8 cellular contexts compared by ENCODE assay signal in genomic region chr11:46238078-46238966, GRCh38. TPM values are rescaled to one million over a fixed set of nuclear protein-coding genes. Genes with fewer than 3 reads are reported as not detected.
DNase-seq lines count a peak whose midpoint lies in the region; TF ChIP-seq lines count a peak whose summit lies in the region.

No MANE protein-coding gene starts in this region.

- no peak for TF ChIP-seq CTCF in astrocyte of the cerebellum (IDR thresholded peaks at IDR 0.05; ENCODE audit: low read depth, low read length, missing control alignments)

- no peaks in the 10 kb centered on the region for H3K36me3 ChIP-seq in BLaER1 treated with 17β-estradiol and CSF1 and Interleukin-3, amounts not matched to agents 10 nM and 100 nM

- H3K4me3 ChIP-seq in BLaER1 treated with 17β-estradiol and CSF1 and Interleukin-3, amounts not matched to agents 10 nM and 100 nM: peak overlapping the region; percentile 45 to 68 (median 54)
- H3K4me3 ChIP-seq in astrocyte of the cerebellum (ENCODE audit: low read depth, low read length) (peak overlapping the region; percentile 43), iPS-11a (ENCODE audit: low read depth, low read length) (peak overlapping the region; percentile 54), skeletal muscle cell (ENCODE audit: low read depth, low read length) (peak overlapping the region; percentile 45)

- peak overlapping the region in 10 of 11 experiments; percentile 19 to 63 (median 44); a peak in 12 of 22 replicates for H3K9ac ChIP-seq in BLaER1 treated with 17β-estradiol and CSF1 and Interleukin-3, amounts not matched to agents 10 nM and 100 nM

- peak; percentile 28 for DNase-seq in HT-29 (ENCODE audit: low spot score)
- peak; percentile 45 for DNase-seq in T-helper 22 cell (ENCODE audit: low read depth)
- DNase-seq in astrocyte of the cerebellum (ENCODE audit: low read depth): no peak
- no peak for DNase-seq in skeletal muscle cell (ENCODE audit: low read depth)
- no peak for DNase-seq in NCI-H1436 (lab: John Stamatoyannopoulos, UW)
- DNase-seq in ecto neural progenitor cell (ENCODE audit: low spot score): no peak

- peaks cover 5 to 30% (median 6%) of the 10 kb centered on the region in 11 experiments; a peak in 18 of 22 replicates for H3K9me3 ChIP-seq in BLaER1 treated with 17β-estradiol and CSF1 and Interleukin-3, amounts not matched to agents 10 nM and 100 nM (replicated peaks in 1 of 11)

- in situ Hi-C loops in astrocyte of the cerebellum (cut with HindIII; ENCODE audit: low sequenced_read_pairs): loop anchor here (10.0 kb wide), 1 partner anchor 76 kb away; no protein-coding TSS in a partner anchor

- H4K20me1 ChIP-seq in BLaER1 treated with 17β-estradiol and CSF1 and Interleukin-3, amounts not matched to agents 10 nM and 100 nM: no peaks in the 10 kb centered on the region

- H3K27ac ChIP-seq in BLaER1 treated with 17β-estradiol and CSF1 and Interleukin-3, amounts not matched to agents 10 nM and 100 nM: peak overlapping the region in 4 of 11 experiments; percentile 7 to 41 (median 21); a peak in 3 of 22 replicates

- peaks cover 15 to 54% (median 39%) of the 10 kb centered on the region in 11 experiments for H3K27me3 ChIP-seq in BLaER1 treated with 17β-estradiol and CSF1 and Interleukin-3, amounts not matched to agents 10 nM and 100 nM

- peak overlapping the region; percentile 75 to 94 (median 89) for H3K4me2 ChIP-seq in BLaER1 treated with 17β-estradiol and CSF1 and Interleukin-3, amounts not matched to agents 10 nM and 100 nM

- peaks cover 26 to 53% (median 40%) of the 10 kb centered on the region in 10 experiments for H3K4me1 ChIP-seq in BLaER1 treated with 17β-estradiol and CSF1 and Interleukin-3, amounts not matched to agents 10 nM and 100 nM

RNA-seq across cellular contexts. Expression of gene CREB3L1, which starts 39.1 kb away (rescaled TPM):
- 50.1 and 64.2 TPM in 2 replicates for total RNA-seq in HT-29 (2014; rRNA removed; shearing (Covaris generic))

Comparison
In these comparisons a context has a peak if more than half of its experiments do, and no peak if none do; other contexts are left out.
1. DNase-seq: peak in HT-29 (single experiment) and T-helper 22 cell (single experiment); none in astrocyte of the cerebellum (single experiment), skeletal muscle cell (single experiment), NCI-H1436 (single experiment) and ecto neural progenitor cell (single experiment).
2. Peak in every context shown above with its lines, with median percentiles within 50 percentile points of each other: H3K4me3 ChIP-seq.